ENCODE assay signal across 1 cellular context in the genomic region with DNA sequence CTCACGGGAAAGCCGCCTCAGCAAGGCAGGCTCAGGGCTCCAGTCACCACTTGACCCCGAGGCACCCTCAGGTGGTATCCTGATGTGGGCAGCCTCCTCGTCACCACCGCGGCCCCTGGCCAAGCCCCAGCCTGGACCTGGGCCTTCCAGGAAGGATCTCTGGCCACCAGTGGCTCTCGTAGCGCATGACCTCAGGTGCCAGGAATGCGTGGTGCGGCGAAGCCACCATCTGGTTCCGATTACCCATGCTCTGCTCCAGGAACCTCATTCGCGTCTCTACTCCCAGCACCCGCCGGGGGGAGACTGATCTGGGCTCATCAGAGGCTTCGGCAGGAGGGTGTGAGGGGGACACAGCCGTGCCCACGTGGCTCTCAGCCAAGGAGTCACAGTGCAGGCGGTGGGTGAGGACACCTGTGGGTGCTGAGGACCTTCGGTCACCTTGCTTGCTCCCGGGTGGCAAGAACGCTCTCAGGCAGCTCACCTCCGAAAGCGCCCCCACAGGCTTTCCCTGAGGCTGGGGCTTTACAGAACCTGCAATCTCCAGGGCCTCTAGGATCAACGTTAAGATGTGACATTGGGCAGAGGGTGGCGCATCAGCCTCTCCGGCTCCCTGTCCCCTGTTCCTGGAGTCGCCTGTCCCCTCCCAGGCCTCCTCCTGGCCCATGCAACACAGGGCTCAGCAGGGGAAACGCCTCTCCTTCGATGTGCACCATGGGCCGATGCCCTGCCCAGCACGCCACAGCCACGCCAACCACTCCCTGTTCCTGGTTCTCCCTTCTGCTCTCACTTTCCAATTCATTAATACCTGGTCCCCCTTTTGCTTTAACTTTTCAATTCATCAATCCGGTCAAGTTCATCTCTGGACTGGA.
TF ChIP-seq lines count a peak whose summit lies in the region.

No MANE protein-coding gene starts in this region.

TF ChIP-seq in HepG2, 621 proteins besides CTCF, POLR2A, EP300 and RAD21:
- TF ChIP-seq ZGPAT (CRISPR knock-in tag; IDR thresholded peaks at IDR 0.05) (no peak), ZBTB14 (CRISPR knock-in tag; IDR thresholded peaks at IDR 0.05) (no peak), MLLT10 (CRISPR knock-in tag; IDR thresholded peaks at IDR 0.05) (no peak), ZNF768 (CRISPR knock-in tag; IDR thresholded peaks at IDR 0.05) (no peak), ONECUT2 (CRISPR knock-in tag; IDR thresholded peaks at IDR 0.05) (no peak), FOXJ3 (CRISPR knock-in tag; IDR thresholded peaks at IDR 0.05; ENCODE audit: borderline replicate concordance) (no peak), GLMP (CRISPR knock-in tag; IDR thresholded peaks at IDR 0.05; ENCODE audit: borderline replicate concordance) (no peak), RFXAP (CRISPR knock-in tag; IDR thresholded peaks at IDR 0.05; ENCODE audit: borderline replicate concordance) (no peak), ZNF570 (CRISPR knock-in tag; IDR thresholded peaks at IDR 0.05; ENCODE audit: borderline replicate concordance) (no peak), ZNF713 (CRISPR knock-in tag; IDR thresholded peaks at IDR 0.05) (no peak), HCFC1 (IDR thresholded peaks at IDR 0.05; ENCODE audit: low read depth, low read length) (no peak), FOXK2 (IDR thresholded peaks at IDR 0.05) (no peak), ZNF333 (CRISPR knock-in tag; IDR thresholded peaks at IDR 0.05; ENCODE audit: borderline replicate concordance) (no peak), DPF2 (CRISPR knock-in tag; IDR thresholded peaks at IDR 0.05; ENCODE audit: borderline replicate concordance, low read depth) (no peak)
- TF ChIP-seq, protein P1, sequence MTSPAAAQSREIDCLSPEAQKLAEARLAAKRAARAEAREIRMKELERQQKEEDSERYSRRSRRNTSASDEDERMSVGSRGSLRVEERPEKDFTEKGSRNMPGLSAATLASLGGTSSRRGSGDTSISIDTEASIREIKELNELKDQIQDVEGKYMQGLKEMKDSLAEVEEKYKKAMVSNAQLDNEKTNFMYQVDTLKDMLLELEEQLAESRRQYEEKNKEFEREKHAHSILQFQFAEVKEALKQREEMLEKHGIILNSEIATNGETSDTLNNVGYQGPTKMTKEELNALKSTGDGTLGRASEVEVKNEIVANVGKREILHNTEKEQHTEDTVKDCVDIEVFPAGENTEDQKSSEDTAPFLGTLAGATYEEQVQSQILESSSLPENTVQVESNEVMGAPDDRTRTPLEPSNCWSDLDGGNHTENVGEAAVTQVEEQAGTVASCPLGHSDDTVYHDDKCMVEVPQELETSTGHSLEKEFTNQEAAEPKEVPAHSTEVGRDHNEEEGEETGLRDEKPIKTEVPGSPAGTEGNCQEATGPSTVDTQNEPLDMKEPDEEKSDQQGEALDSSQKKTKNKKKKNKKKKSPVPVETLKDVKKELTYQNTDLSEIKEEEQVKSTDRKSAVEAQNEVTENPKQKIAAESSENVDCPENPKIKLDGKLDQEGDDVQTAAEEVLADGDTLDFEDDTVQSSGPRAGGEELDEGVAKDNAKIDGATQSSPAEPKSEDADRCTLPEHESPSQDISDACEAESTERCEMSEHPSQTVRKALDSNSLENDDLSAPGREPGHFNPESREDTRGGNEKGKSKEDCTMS (CRISPR knock-in tag; conservative IDR thresholded peaks at IDR 0.05): no peak
